Comparison of ENCODE assay signal across 21 cellular contexts in genomic region chr9:120885459-120885858, GRCh38. TPM values are rescaled to one million over a fixed set of nuclear protein-coding genes. Genes with fewer than 3 reads are reported as not detected.
DNase-seq lines count a peak whose midpoint lies in the region; ATAC-seq and TF ChIP-seq lines count a peak whose summit lies in the region.
"Had no signal": no experiment of that assay in that cellular context is flagged by ENCODE, and none has a peak within 500 bp of the region (broad histone marks: within the 10 kb centered on the region; RNA-seq: fewer than 3 reads in every experiment).

No MANE protein-coding gene starts in this region.

- H3K36me3 ChIP-seq in mesodermal cell (ENCODE audit: control insufficient read depth, insufficient read depth, low read length) (no peaks in the 10 kb centered on the region), aorta (ENCODE audit: control insufficient read depth in 1 of 2, insufficient read depth in 2 of 2, low read length in 1 of 2) (no peaks in the 10 kb centered on the region), endodermal cell (ENCODE audit: control insufficient read depth, insufficient read depth, low read length) (no peaks in the 10 kb centered on the region)
- H3K36me3 ChIP-seq: tibial artery had no signal

- no peak for TF ChIP-seq CTCF in endodermal cell (conservative IDR thresholded peaks at IDR 0.05)

- H3K4me3 Mint-ChIP-seq in activated naive CD8-positive, alpha-beta T cell: no peak overlapping the region
- no peak overlapping the region for H3K4me3 Mint-ChIP-seq in activated naive CD8-positive, alpha-beta T cell treated with anti-CD3 and anti-CD28 coated beads for 36 hours
- H3K4me3 Mint-ChIP-seq in activated T-helper 17 cell treated with anti-CD3 and anti-CD28 coated beads, Interleukin-2, amount 50 U/mL, for 72 hours: no peak overlapping the region
- H3K4me3 Mint-ChIP-seq in stimulated activated memory B cell treated with anti-CD40 and anti-IgM and Interleukin-4, amounts not matched to agents 10 μg/mL and 1 μg/mL and 100 μg/mL, for 72 hours: no peak overlapping the region
- H3K4me3 Mint-ChIP-seq in endodermal cell: no peak overlapping the region
- H3K4me3 Mint-ChIP-seq: activated CD8-positive, alpha-beta T cell treated with anti-CD3 and anti-CD28 coated beads, Interleukin-2, amount 10 ng/mL, durations not matched to agents 7 days and 5 days; GM23338; HFFc6 had no signal

- H3K9ac ChIP-seq in endodermal cell (ENCODE audit: extremely low read depth, low read length, poor library complexity, severe bottlenecking): no peak overlapping the region

- no peaks in the 10 kb centered on the region for H3K27me3 Mint-ChIP-seq in activated naive CD8-positive, alpha-beta T cell
- no peaks in the 10 kb centered on the region for H3K27me3 Mint-ChIP-seq in activated naive CD8-positive, alpha-beta T cell treated with anti-CD3 and anti-CD28 coated beads for 36 hours
- no peaks in the 10 kb centered on the region for H3K27me3 Mint-ChIP-seq in activated T-helper 17 cell treated with anti-CD3 and anti-CD28 coated beads, Interleukin-2, amount 50 U/mL, for 72 hours
- peaks cover 13% of the 10 kb centered on the region for H3K27me3 Mint-ChIP-seq in stimulated activated memory B cell treated with anti-CD40 and anti-IgM and Interleukin-4, amounts not matched to agents 10 μg/mL and 1 μg/mL and 100 μg/mL, for 72 hours
- H3K27me3 Mint-ChIP-seq in endodermal cell (ENCODE audit: insufficient read depth): peaks cover 10% of the 10 kb centered on the region

- intact Hi-C loops in aorta (cut with DNase I): no loop called here

- H3K27ac Mint-ChIP-seq in activated naive CD8-positive, alpha-beta T cell: peak overlapping the region; percentile 68
- no peak overlapping the region for H3K27ac Mint-ChIP-seq in activated naive CD8-positive, alpha-beta T cell treated with anti-CD3 and anti-CD28 coated beads for 36 hours
- H3K27ac Mint-ChIP-seq in activated T-helper 17 cell treated with anti-CD3 and anti-CD28 coated beads, Interleukin-2, amount 50 U/mL, for 72 hours: peak overlapping the region; percentile 83
- H3K27ac Mint-ChIP-seq in stimulated activated memory B cell treated with anti-CD40 and anti-IgM and Interleukin-4, amounts not matched to agents 10 μg/mL and 1 μg/mL and 100 μg/mL, for 72 hours: peak overlapping the region; percentile 66
- H3K27ac Mint-ChIP-seq in endodermal cell: no peak overlapping the region
- H3K27ac Mint-ChIP-seq: activated CD8-positive, alpha-beta T cell treated with anti-CD3 and anti-CD28 coated beads, Interleukin-2, amount 10 ng/mL, durations not matched to agents 7 days and 5 days; GM23338; HFFc6 had no signal

- H3K4me1 Mint-ChIP-seq in activated naive CD8-positive, alpha-beta T cell (ENCODE audit: low read depth): peaks cover 71% of the 10 kb centered on the region
- H3K4me1 Mint-ChIP-seq in activated naive CD8-positive, alpha-beta T cell treated with anti-CD3 and anti-CD28 coated beads for 36 hours: peaks cover 72% of the 10 kb centered on the region
- peaks cover 35% of the 10 kb centered on the region for H3K4me1 Mint-ChIP-seq in activated T-helper 17 cell treated with anti-CD3 and anti-CD28 coated beads, Interleukin-2, amount 50 U/mL, for 72 hours
- peaks cover 30% of the 10 kb centered on the region for H3K4me1 Mint-ChIP-seq in stimulated activated memory B cell treated with anti-CD40 and anti-IgM and Interleukin-4, amounts not matched to agents 10 μg/mL and 1 μg/mL and 100 μg/mL, for 72 hours
- H3K4me1 Mint-ChIP-seq in endodermal cell: peaks cover 16% of the 10 kb centered on the region

- H3K27ac ChIP-seq in mesodermal cell (ENCODE audit: low read depth, low read length, severe bottlenecking) (peak overlapping the region; percentile 45), aorta (ENCODE audit: low read depth in 1 of 2, low read length in 2 of 2) (no peak overlapping the region), endodermal cell (ENCODE audit: low read depth, low read length) (no peak overlapping the region)
- H3K27ac ChIP-seq: body of pancreas, tibial artery had no signal

- H3K4me1 ChIP-seq in mesodermal cell (ENCODE audit: control insufficient read depth, insufficient read depth, low read length, poor library complexity, severe bottlenecking) (peaks cover 15% of the 10 kb centered on the region), aorta (ENCODE audit: control insufficient read depth in 1 of 2, insufficient read depth in 2 of 2, low read length in 2 of 2) (no peaks in the 10 kb centered on the region), endodermal cell (ENCODE audit: control insufficient read depth, insufficient read depth, low read length) (no peaks in the 10 kb centered on the region)
- H3K4me1 ChIP-seq: body of pancreas, tibial artery had no signal

- WGBS in mesodermal cell (ENCODE audit: insufficient coverage in 2 of 2), 2 experiments: 66 to 69% methylated on average over 3 of the region's 3 CpGs
- 28 to 46% methylated on average over 3 of the region's 3 CpGs for WGBS in aorta, 2 donors
- 65 to 70% methylated on average over 2 to 3 of the region's 3 CpGs for WGBS in endodermal cell (ENCODE audit: insufficient coverage in 1 of 2, insufficient read length in 1 of 2), 2 experiments

- no peaks in the 10 kb centered on the region for H3K36me3 Mint-ChIP-seq in activated naive CD8-positive, alpha-beta T cell
- peaks cover 35% of the 10 kb centered on the region for H3K36me3 Mint-ChIP-seq in activated naive CD8-positive, alpha-beta T cell treated with anti-CD3 and anti-CD28 coated beads for 36 hours
- H3K36me3 Mint-ChIP-seq in activated T-helper 17 cell treated with anti-CD3 and anti-CD28 coated beads, Interleukin-2, amount 50 U/mL, for 72 hours (ENCODE audit: low read depth): peaks cover 17% of the 10 kb centered on the region
- H3K36me3 Mint-ChIP-seq in stimulated activated memory B cell treated with anti-CD40 and anti-IgM and Interleukin-4, amounts not matched to agents 10 μg/mL and 1 μg/mL and 100 μg/mL, for 72 hours: no peaks in the 10 kb centered on the region
- H3K36me3 Mint-ChIP-seq in endodermal cell (ENCODE audit: low read depth): no peaks in the 10 kb centered on the region

- no peaks in the 10 kb centered on the region for H3K27me3 ChIP-seq in aorta (ENCODE audit: control insufficient read depth in 1 of 2, insufficient read depth in 2 of 2, low read length in 1 of 2)
- no peaks in the 10 kb centered on the region for H3K27me3 ChIP-seq in endodermal cell (ENCODE audit: control insufficient read depth, insufficient read depth, low read length, poor library complexity, severe bottlenecking)
- H3K27me3 ChIP-seq: body of pancreas, tibial artery had no signal

- ATAC-seq in activated T-helper 17 cell treated with anti-CD3 and anti-CD28 coated beads, Interleukin-2, amount 50 U/mL, for 72 hours (replicated peaks): no peak
- no peak for ATAC-seq in stimulated activated memory B cell treated with anti-CD40 and anti-IgM and Interleukin-4, amounts not matched to agents 10 μg/mL and 1 μg/mL and 100 μg/mL, for 72 hours
- ATAC-seq in aorta (ENCODE audit: low FRiP score): no peak
- ATAC-seq in GM21390 (IDR thresholded peaks at IDR 0.05; ENCODE audit: unreplicated experiment): no peak
- ATAC-seq: activated CD4-positive, CD25-positive, alpha-beta regulatory T cell treated with anti-CD3 and anti-CD28 coated beads, Interleukin-2, amount 50 U/mL, for 24 hours; activated CD8-positive, alpha-beta T cell treated with anti-CD3 and anti-CD28 coated beads, Interleukin-2, amount 10 ng/mL, durations not matched to agents 7 days and 5 days; body of pancreas had no signal

- H3K9me3 Mint-ChIP-seq in activated naive CD8-positive, alpha-beta T cell (ENCODE audit: low read depth): no peaks in the 10 kb centered on the region
- H3K9me3 Mint-ChIP-seq in activated naive CD8-positive, alpha-beta T cell treated with anti-CD3 and anti-CD28 coated beads for 36 hours: peaks cover 1% of the 10 kb centered on the region
- no peaks in the 10 kb centered on the region for H3K9me3 Mint-ChIP-seq in activated T-helper 17 cell treated with anti-CD3 and anti-CD28 coated beads, Interleukin-2, amount 50 U/mL, for 72 hours
- H3K9me3 Mint-ChIP-seq in stimulated activated memory B cell treated with anti-CD40 and anti-IgM and Interleukin-4, amounts not matched to agents 10 μg/mL and 1 μg/mL and 100 μg/mL, for 72 hours: no peaks in the 10 kb centered on the region
- no peaks in the 10 kb centered on the region for H3K9me3 Mint-ChIP-seq in endodermal cell
- H3K9me3 Mint-ChIP-seq: GM23338, HFFc6 had no signal

- H3K4me3 ChIP-seq in mesodermal cell (ENCODE audit: extremely low read depth, insufficient read depth, low read length, poor library complexity, severe bottlenecking): no peak overlapping the region
- no peak overlapping the region for H3K4me3 ChIP-seq in aorta (ENCODE audit: low read length in 2 of 2)
- H3K4me3 ChIP-seq in endodermal cell (ENCODE audit: low read length): no peak overlapping the region
- H3K4me3 ChIP-seq: body of pancreas, GM23338, tibial artery had no signal

- DNase-seq in activated naive CD8-positive, alpha-beta T cell treated with anti-CD3 and anti-CD28 coated beads for 36 hours: no peak
- DNase-seq in aorta (no peak), endodermal cell (no peak)
- DNase-seq: activated CD8-positive, alpha-beta T cell treated with anti-CD3 and anti-CD28 coated beads, Interleukin-2, amount 10 ng/mL, durations not matched to agents 7 days and 5 days; activated effector memory CD4-positive, alpha-beta T cell treated with Interleukin-2 at 50 U/mL for 16 hours; body of pancreas; cerebellar nuclear complex; HFFc6; mammary epithelial cell; NCI-H1092; NCI-H2029; NCI-H524 treated with DMSO at 0.1 percent for 48 hours; nucleus accumbens; tibial artery had no signal

- H3K9me3 ChIP-seq in mesodermal cell (ENCODE audit: control insufficient read depth, low read length) (no peaks in the 10 kb centered on the region), aorta (ENCODE audit: control insufficient read depth, low read length) (no peaks in the 10 kb centered on the region), endodermal cell (ENCODE audit: control insufficient read depth, low read length) (no peaks in the 10 kb centered on the region)
- H3K9me3 ChIP-seq: body of pancreas, tibial artery had no signal

RNA-seq across cellular contexts. Expression of gene PHF19, which starts 8.5 kb away (rescaled TPM):
- total RNA-seq in activated naive CD8-positive, alpha-beta T cell treated with anti-CD3 and anti-CD28 coated beads for 36 hours: 100 to 1,000 TPM; 216 to 226 TPM
- total RNA-seq in activated T-helper 17 cell treated with anti-CD3 and anti-CD28 coated beads, Interleukin-2, amount 50 U/mL, for 72 hours: 100 to 1,000 TPM; 236 to 258 TPM
- polyA plus RNA-seq in mesodermal cell (2013, experiment 1 of 2): 44.6 TPM
- polyA plus RNA-seq in mesodermal cell (2013, experiment 2 of 2): 44.1 TPM
- total RNA-seq in aorta (10 to 100 TPM; 40.1 to 62.3 TPM), endodermal cell (10 to 100 TPM; 17.9 to 21.9 TPM)
- 10 to 100 TPM; 25.9 to 66.7 TPM for polyA plus RNA-seq in aorta
- polyA plus RNA-seq in endodermal cell (2013, experiment 1 of 2): 30.5 TPM
- 27.9 TPM for polyA plus RNA-seq in endodermal cell (2013, experiment 2 of 2)

RNA-seq across cellular contexts. Expression of gene TRAF1, which starts 41.1 kb away (rescaled TPM):
- 100 to 1,000 TPM; 169 to 170 TPM for total RNA-seq in activated naive CD8-positive, alpha-beta T cell treated with anti-CD3 and anti-CD28 coated beads for 36 hours
- 100 to 1,000 TPM in 1 of 2 donors, 10 to 100 TPM in 1; 71.4 to 164 TPM for total RNA-seq in activated T-helper 17 cell treated with anti-CD3 and anti-CD28 coated beads, Interleukin-2, amount 50 U/mL, for 72 hours
- polyA plus RNA-seq in mesodermal cell (2013, experiment 1 of 2): 2.7 TPM
- polyA plus RNA-seq in mesodermal cell (2013, experiment 2 of 2): 2.2 TPM
- total RNA-seq in aorta (10 to 100 TPM; 19.8 to 25.7 TPM), endodermal cell (1 to 10 TPM; 3.6 to 8.2 TPM)
- 10 to 100 TPM; 10.5 to 43.3 TPM for polyA plus RNA-seq in aorta
- 3.1 TPM for polyA plus RNA-seq in endodermal cell (2013, experiment 1 of 2)
- polyA plus RNA-seq in endodermal cell (2013, experiment 2 of 2): 2.6 TPM

RNA-seq across cellular contexts. Expression of gene PSMD5, which starts 42.7 kb away (rescaled TPM):
- total RNA-seq in activated naive CD8-positive, alpha-beta T cell treated with anti-CD3 and anti-CD28 coated beads for 36 hours: 10 to 100 TPM; 69.0 to 69.3 TPM
- total RNA-seq in activated T-helper 17 cell treated with anti-CD3 and anti-CD28 coated beads, Interleukin-2, amount 50 U/mL, for 72 hours: 10 to 100 TPM; 60.2 to 62.8 TPM
- polyA plus RNA-seq in mesodermal cell (2013, experiment 1 of 2): 28.9 TPM
- 32.6 TPM for polyA plus RNA-seq in mesodermal cell (2013, experiment 2 of 2)
- total RNA-seq in aorta (10 to 100 TPM; 41.2 to 44.8 TPM), endodermal cell (10 to 100 TPM; 21.8 to 52.7 TPM)
- polyA plus RNA-seq in aorta: 10 to 100 TPM; 17.4 to 24.8 TPM
- 29.3 TPM for polyA plus RNA-seq in endodermal cell (2013, experiment 1 of 2)
- polyA plus RNA-seq in endodermal cell (2013, experiment 2 of 2): 28.7 TPM

Comparison
In these comparisons a context has a peak if more than half of its experiments do, and no peak if none do; other contexts are left out.
1. H3K27ac Mint-ChIP-seq: peak in activated naive CD8-positive, alpha-beta T cell (single experiment), activated T-helper 17 cell treated with anti-CD3 and anti-CD28 coated beads, Interleukin-2, amount 50 U/mL, for 72 hours (single experiment) and stimulated activated memory B cell treated with anti-CD40 and anti-IgM and Interleukin-4, amounts not matched to agents 10 μg/mL and 1 μg/mL and 100 μg/mL, for 72 hours (single experiment); none in activated naive CD8-positive, alpha-beta T cell treated with anti-CD3 and anti-CD28 coated beads for 36 hours (single experiment) and endodermal cell (single experiment).